In the genomic region with DNA sequence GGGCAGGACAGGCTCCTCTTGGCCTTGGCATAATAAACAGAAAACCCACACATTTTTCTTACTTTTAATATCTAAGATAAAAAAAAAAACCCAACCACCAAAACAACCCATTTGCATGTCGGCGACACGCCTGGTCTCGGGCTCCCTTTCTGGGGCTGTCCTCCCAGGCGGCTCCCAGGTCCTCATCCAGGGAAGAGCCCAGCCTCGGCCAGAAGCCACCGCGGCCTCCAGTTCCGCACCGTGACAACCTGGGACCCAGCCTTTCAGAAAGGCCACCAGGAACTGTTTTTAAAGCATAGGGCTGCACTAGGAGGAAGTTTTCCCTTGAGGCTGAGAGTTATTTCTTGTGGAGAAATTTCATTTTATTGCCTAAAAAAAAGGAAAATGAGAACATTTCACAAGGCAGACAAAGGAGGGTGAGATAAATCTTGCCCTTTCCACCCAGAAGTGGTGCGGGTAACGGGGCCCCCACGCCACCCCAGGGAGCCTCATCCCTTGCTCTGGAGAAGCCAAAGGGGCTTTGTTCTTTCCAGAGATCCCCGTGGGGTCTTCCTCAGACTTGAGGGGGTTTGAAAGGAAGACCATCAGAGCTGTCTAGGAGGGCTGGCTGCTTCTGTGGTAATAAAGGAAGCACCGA, we compare ENCODE assay signal across 1 cellular context.
TF ChIP-seq lines count a peak whose summit lies in the region.

No MANE protein-coding gene starts in this region.

TF ChIP-seq in HepG2, 621 proteins besides CTCF, POLR2A, EP300 and RAD21 (continued from another document):
- TF ChIP-seq, protein P1, sequence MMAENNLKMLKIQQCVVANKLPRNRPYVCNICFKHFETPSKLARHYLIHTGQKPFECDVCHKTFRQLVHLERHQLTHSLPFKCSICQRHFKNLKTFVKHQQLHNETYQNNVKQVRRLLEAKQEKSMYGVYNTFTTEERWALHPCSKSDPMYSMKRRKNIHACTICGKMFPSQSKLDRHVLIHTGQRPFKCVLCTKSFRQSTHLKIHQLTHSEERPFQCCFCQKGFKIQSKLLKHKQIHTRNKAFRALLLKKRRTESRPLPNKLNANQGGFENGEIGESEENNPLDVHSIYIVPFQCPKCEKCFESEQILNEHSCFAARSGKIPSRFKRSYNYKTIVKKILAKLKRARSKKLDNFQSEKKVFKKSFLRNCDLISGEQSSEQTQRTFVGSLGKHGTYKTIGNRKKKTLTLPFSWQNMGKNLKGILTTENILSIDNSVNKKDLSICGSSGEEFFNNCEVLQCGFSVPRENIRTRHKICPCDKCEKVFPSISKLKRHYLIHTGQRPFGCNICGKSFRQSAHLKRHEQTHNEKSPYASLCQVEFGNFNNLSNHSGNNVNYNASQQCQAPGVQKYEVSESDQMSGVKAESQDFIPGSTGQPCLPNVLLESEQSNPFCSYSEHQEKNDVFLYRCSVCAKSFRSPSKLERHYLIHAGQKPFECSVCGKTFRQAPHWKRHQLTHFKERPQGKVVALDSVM (CRISPR knock-in tag; IDR thresholded peaks at IDR 0.05) = no peak
- TF ChIP-seq HNRNPL (IDR thresholded peaks at IDR 0.05; ENCODE audit: low read depth, low read length) = no peak
- TF ChIP-seq ZNF567 (CRISPR knock-in tag; IDR thresholded peaks at IDR 0.05; ENCODE audit: borderline replicate concordance) = no peak
- no peak for TF ChIP-seq HOXA9 (CRISPR knock-in tag; IDR thresholded peaks at IDR 0.05; ENCODE audit: borderline replicate concordance)
- TF ChIP-seq HES4 (CRISPR knock-in tag; IDR thresholded peaks at IDR 0.05; ENCODE audit: borderline replicate concordance) = no peak
- TF ChIP-seq, protein P2, sequence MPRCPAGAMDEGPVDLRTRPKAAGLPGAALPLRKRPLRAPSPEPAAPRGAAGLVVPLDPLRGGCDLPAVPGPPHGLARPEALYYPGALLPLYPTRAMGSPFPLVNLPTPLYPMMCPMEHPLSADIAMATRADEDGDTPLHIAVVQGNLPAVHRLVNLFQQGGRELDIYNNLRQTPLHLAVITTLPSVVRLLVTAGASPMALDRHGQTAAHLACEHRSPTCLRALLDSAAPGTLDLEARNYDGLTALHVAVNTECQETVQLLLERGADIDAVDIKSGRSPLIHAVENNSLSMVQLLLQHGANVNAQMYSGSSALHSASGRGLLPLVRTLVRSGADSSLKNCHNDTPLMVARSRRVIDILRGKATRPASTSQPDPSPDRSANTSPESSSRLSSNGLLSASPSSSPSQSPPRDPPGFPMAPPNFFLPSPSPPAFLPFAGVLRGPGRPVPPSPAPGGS (CRISPR knock-in tag; IDR thresholded peaks at IDR 0.05) = no peak
- TF ChIP-seq ZNF331 (CRISPR knock-in tag; IDR thresholded peaks at IDR 0.05) = no peak
- TF ChIP-seq, protein P3, sequence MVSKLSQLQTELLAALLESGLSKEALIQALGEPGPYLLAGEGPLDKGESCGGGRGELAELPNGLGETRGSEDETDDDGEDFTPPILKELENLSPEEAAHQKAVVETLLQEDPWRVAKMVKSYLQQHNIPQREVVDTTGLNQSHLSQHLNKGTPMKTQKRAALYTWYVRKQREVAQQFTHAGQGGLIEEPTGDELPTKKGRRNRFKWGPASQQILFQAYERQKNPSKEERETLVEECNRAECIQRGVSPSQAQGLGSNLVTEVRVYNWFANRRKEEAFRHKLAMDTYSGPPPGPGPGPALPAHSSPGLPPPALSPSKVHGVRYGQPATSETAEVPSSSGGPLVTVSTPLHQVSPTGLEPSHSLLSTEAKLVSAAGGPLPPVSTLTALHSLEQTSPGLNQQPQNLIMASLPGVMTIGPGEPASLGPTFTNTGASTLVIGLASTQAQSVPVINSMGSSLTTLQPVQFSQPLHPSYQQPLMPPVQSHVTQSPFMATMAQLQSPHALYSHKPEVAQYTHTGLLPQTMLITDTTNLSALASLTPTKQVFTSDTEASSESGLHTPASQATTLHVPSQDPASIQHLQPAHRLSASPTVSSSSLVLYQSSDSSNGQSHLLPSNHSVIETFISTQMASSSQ (IDR thresholded peaks at IDR 0.05; ENCODE audit: low read depth) = no peak
- TF ChIP-seq, protein P3 (CRISPR knock-in tag; IDR thresholded peaks at IDR 0.05; ENCODE audit: borderline replicate concordance) = no peak
- TF ChIP-seq ARID2 (CRISPR knock-in tag; IDR thresholded peaks at IDR 0.05; ENCODE audit: borderline replicate concordance) = no peak
- TF ChIP-seq ZNF501 (CRISPR knock-in tag; IDR thresholded peaks at IDR 0.05) = no peak
- no peak for TF ChIP-seq ZNF772 (CRISPR knock-in tag; IDR thresholded peaks at IDR 0.05)
- TF ChIP-seq, protein P4, sequence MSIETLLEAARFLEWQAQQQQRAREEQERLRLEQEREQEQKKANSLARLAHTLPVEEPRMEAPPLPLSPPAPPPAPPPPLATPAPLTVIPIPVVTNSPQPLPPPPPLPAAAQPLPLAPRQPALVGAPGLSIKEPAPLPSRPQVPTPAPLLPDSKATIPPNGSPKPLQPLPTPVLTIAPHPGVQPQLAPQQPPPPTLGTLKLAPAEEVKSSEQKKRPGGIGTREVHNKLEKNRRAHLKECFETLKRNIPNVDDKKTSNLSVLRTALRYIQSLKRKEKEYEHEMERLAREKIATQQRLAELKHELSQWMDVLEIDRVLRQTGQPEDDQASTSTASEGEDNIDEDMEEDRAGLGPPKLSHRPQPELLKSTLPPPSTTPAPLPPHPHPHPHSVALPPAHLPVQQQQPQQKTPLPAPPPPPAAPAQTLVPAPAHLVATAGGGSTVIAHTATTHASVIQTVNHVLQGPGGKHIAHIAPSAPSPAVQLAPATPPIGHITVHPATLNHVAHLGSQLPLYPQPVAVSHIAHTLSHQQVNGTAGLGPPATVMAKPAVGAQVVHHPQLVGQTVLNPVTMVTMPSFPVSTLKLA (IDR thresholded peaks at IDR 0.05) = no peak
- no peak for TF ChIP-seq SP2 (CRISPR knock-in tag; IDR thresholded peaks at IDR 0.05)
- no peak for TF ChIP-seq ZNF75D (CRISPR knock-in tag; IDR thresholded peaks at IDR 0.05; ENCODE audit: borderline replicate concordance)
- TF ChIP-seq, protein P5, sequence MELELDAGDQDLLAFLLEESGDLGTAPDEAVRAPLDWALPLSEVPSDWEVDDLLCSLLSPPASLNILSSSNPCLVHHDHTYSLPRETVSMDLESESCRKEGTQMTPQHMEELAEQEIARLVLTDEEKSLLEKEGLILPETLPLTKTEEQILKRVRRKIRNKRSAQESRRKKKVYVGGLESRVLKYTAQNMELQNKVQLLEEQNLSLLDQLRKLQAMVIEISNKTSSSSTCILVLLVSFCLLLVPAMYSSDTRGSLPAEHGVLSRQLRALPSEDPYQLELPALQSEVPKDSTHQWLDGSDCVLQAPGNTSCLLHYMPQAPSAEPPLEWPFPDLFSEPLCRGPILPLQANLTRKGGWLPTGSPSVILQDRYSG (CRISPR knock-in tag; IDR thresholded peaks at IDR 0.05) = no peak
